In genomic region chr17:18187816-18188761, GRCh38 we compare ENCODE assay signal across 8 cellular contexts.
DNase-seq lines count a peak whose midpoint lies in the region; ATAC-seq and TF ChIP-seq lines count a peak whose summit lies in the region.

No MANE protein-coding gene starts in this region.

- peak overlapping the region; percentile 78 for H3K27ac Mint-ChIP-seq in activated naive CD8-positive, alpha-beta T cell

- no peak overlapping the region for H3K27ac ChIP-seq in iPS-20b (ENCODE audit: low read length)
- peak overlapping the region; percentile 97 for H3K27ac ChIP-seq in subcutaneous abdominal adipose tissue (ENCODE audit: low read depth, low read length)
- no peak overlapping the region for H3K27ac ChIP-seq in WERI-Rb-1

- peaks cover 37% of the 10 kb centered on the region for H3K36me3 ChIP-seq in iPS-20b (ENCODE audit: insufficient read depth, low read depth, low read length)
- peaks cover 0 to 9% (median 2%) of the 10 kb centered on the region in 5 donors for H3K36me3 ChIP-seq in subcutaneous abdominal adipose tissue (ENCODE audit: control insufficient read depth in 5 of 5, insufficient read depth in 5 of 5, low read length in 5 of 5)
- H3K36me3 ChIP-seq in WERI-Rb-1 = peaks cover 75% of the 10 kb centered on the region

- no peaks in the 10 kb centered on the region for H3K9me3 Mint-ChIP-seq in activated naive CD8-positive, alpha-beta T cell (ENCODE audit: low read depth)

- H3K4me3 ChIP-seq in iPS-20b (ENCODE audit: low read length) (0 out of 2 replicates have a peak overlapping the region, but pooled peaks have one; percentile 88), subcutaneous abdominal adipose tissue (ENCODE audit: low read depth in 1 of 5, low read length in 5 of 5) (peak overlapping the region; percentile 70 to 93 (median 77)), WERI-Rb-1 (ENCODE audit: low read depth, low read length) (no peak overlapping the region)

- TF ChIP-seq CTCF in WERI-Rb-1 (IDR thresholded peaks at IDR 0.05; ENCODE audit: low read depth, low read length) (no peak), GM13976 (IDR thresholded peaks at IDR 0.05; ENCODE audit: borderline replicate concordance, control extremely low read depth, extremely low read depth, insufficient read depth, missing control alignments) (no peak)

- H3K27me3 Mint-ChIP-seq in activated naive CD8-positive, alpha-beta T cell = no peaks in the 10 kb centered on the region

- H3K36me3 Mint-ChIP-seq in activated naive CD8-positive, alpha-beta T cell = peaks cover 6% of the 10 kb centered on the region

- H3K4me1 ChIP-seq in iPS-20b (ENCODE audit: insufficient read depth, low read length) = peaks cover 12% of the 10 kb centered on the region
- H3K4me1 ChIP-seq in subcutaneous abdominal adipose tissue (ENCODE audit: control insufficient read depth in 5 of 5, insufficient read depth in 5 of 5, low read length in 5 of 5) = peaks cover 23 to 78% (median 78%) of the 10 kb centered on the region in 5 donors

- peak overlapping the region; percentile 98 for H3K4me3 Mint-ChIP-seq in activated naive CD8-positive, alpha-beta T cell

- H3K27me3 ChIP-seq in iPS-20b (ENCODE audit: insufficient read depth, low read length) = no peaks in the 10 kb centered on the region
- no peaks in the 10 kb centered on the region for H3K27me3 ChIP-seq in subcutaneous abdominal adipose tissue (ENCODE audit: control insufficient read depth in 5 of 5, insufficient read depth in 4 of 5, low read length in 5 of 5)
- H3K27me3 ChIP-seq in WERI-Rb-1 (ENCODE audit: insufficient read depth, low read depth, severe bottlenecking) = no peaks in the 10 kb centered on the region

- H3K4me1 Mint-ChIP-seq in activated naive CD8-positive, alpha-beta T cell (ENCODE audit: low read depth) = peaks cover 72% of the 10 kb centered on the region

- DNase-seq in activated CD4-positive, alpha-beta T cell treated with anti-CD3 and anti-CD28 coated beads for 48 hours = peak; percentile 41
- DNase-seq in activated CD4-positive, alpha-beta T cell treated with anti-CD3 and anti-CD28 coated beads for 4 hours = no peak
- DNase-seq in WERI-Rb-1 (no peak), GM13976 (ENCODE audit: low spot score) (no peak)

- no peak for ATAC-seq in GM21529 (IDR thresholded peaks at IDR 0.05; ENCODE audit: unreplicated experiment)

- H3K9me3 ChIP-seq in iPS-20b (ENCODE audit: insufficient read depth, low read depth, low read length) = no peaks in the 10 kb centered on the region
- H3K9me3 ChIP-seq in subcutaneous abdominal adipose tissue (ENCODE audit: control insufficient read depth in 5 of 5, low read length in 5 of 5) = no peaks in the 10 kb centered on the region
- H3K9me3 ChIP-seq in WERI-Rb-1 (ENCODE audit: severe bottlenecking) = no peaks in the 10 kb centered on the region

- H3K9ac ChIP-seq in iPS-20b (ENCODE audit: low read depth, low read length) = no peak overlapping the region
- H3K9ac ChIP-seq in subcutaneous abdominal adipose tissue (ENCODE audit: low read length in 5 of 5) = peak overlapping the region; percentile 30 to 88 (median 78)

- in situ Hi-C loops in GM13976 (cut with MboI; ENCODE audit: low sequenced_read_pairs, unreplicated experiment) = no loop called here
